In genomic region chr3:147945968-147946519, GRCh38 we compare ENCODE assay signal across 8 cellular contexts.
DNase-seq lines count a peak whose midpoint lies in the region; ATAC-seq and TF ChIP-seq lines count a peak whose summit lies in the region.

No MANE protein-coding gene starts in this region.

- 19% methylated on average over 4 of the region's 4 CpGs for WGBS in esophagus muscularis mucosa
- WGBS in lower leg skin, 2 donors: 16 to 18% methylated on average over 4 of the region's 4 CpGs

- no peak overlapping the region for H3K27ac ChIP-seq in PC-9
- no peak overlapping the region for H3K27ac ChIP-seq in esophagus muscularis mucosa (replicated peaks in 1 of 4)
- no peak overlapping the region for H3K27ac ChIP-seq in neural progenitor cell

- peak overlapping the region; percentile 34 for H3K4me3 Mint-ChIP-seq in neural progenitor cell

- no peak for TF ChIP-seq EP300 in esophagus muscularis mucosa (IDR thresholded peaks at IDR 0.05)

- H3K9me3 ChIP-seq in PC-9 (ENCODE audit: insufficient read depth, low read depth) (no peaks in the 10 kb centered on the region), esophagus muscularis mucosa (no peaks in the 10 kb centered on the region), neural progenitor cell (ENCODE audit: low read depth) (no peaks in the 10 kb centered on the region)

- intact Hi-C loops in PC-9 (cut with micrococcal nuclease; ENCODE audit: unreplicated experiment): no loop called here
- intact Hi-C loops in esophagus muscularis mucosa (cut with DNase I): no loop called here
- intact Hi-C loops in lower leg skin (cut with DNase I; ENCODE audit: low total_unique reads): no loop called here

- no peak overlapping the region for H3K27ac Mint-ChIP-seq in neural progenitor cell

- peaks cover 34% of the 10 kb centered on the region for H3K4me1 Mint-ChIP-seq in neural progenitor cell

- POLR2A ChIA-PET in PC-9 (lab: Charles Lee; ENCODE audit: unreplicated experiment): no interaction called here

- H4K20me1 ChIP-seq in PC-9 (ENCODE audit: insufficient read depth) (no peaks in the 10 kb centered on the region), neural progenitor cell (ENCODE audit: low read depth) (no peaks in the 10 kb centered on the region)

- no TSS peak for BruUV-seq in PC-9 (replicated peaks; lab: Mats Ljungman, UMichigan)

- peak; percentile 37; the same call in 1 of the 2 replicates for TF ChIP-seq CTCF in GM12875 (IDR thresholded peaks at IDR 0.05; ENCODE audit: borderline replicate concordance, insufficient read depth, low read depth, low read length)
- TF ChIP-seq CTCF in PC-9 (conservative IDR thresholded peaks at IDR 0.05): peak; percentile 52
- peak; percentile 33 to 65 (median 48) for TF ChIP-seq CTCF in esophagus muscularis mucosa (IDR thresholded peaks at IDR 0.05)
- TF ChIP-seq CTCF in neural progenitor cell (IDR thresholded peaks at IDR 0.05): peak; percentile 60
- TF ChIP-seq CTCF in lower leg skin (IDR thresholded peaks at IDR 0.05): no peak

- no peak overlapping the region for H3K9ac ChIP-seq in neural progenitor cell

- peak overlapping the region; percentile 59 for H3K4me2 ChIP-seq in PC-9
- H3K4me2 ChIP-seq in neural progenitor cell: peak overlapping the region; percentile 42

- H3K4me1 ChIP-seq in PC-9 (replicated peaks; ENCODE audit: insufficient read depth): peaks cover 11% of the 10 kb centered on the region
- peaks cover 0 to 9% (median 3%) of the 10 kb centered on the region in 4 donors for H3K4me1 ChIP-seq in esophagus muscularis mucosa
- H3K4me1 ChIP-seq in neural progenitor cell: peaks cover 28% of the 10 kb centered on the region

- H3K79me2 ChIP-seq in PC-9 (ENCODE audit: low read depth) (no peaks in the 10 kb centered on the region), neural progenitor cell (ENCODE audit: low read depth) (peaks cover 4% of the 10 kb centered on the region)

- no peaks in the 10 kb centered on the region for H3F3A ChIP-seq in PC-9 (ENCODE audit: insufficient read depth, low read depth)
- peaks cover 4% of the 10 kb centered on the region for H3F3A ChIP-seq in neural progenitor cell (ENCODE audit: low read depth)

- CTCF ChIA-PET in PC-9 (lab: Charles Lee): interaction anchor here (0.6 kb wide), 1 partner anchor 124 kb away, joined by 3 read pairs; no protein-coding TSS in a partner anchor

- DNase-seq in PC-9: peak in 1 of 2 experiments; percentile 25
- no peak for DNase-seq in esophagus muscularis mucosa (ENCODE audit: extremely low spot score)
- peak; percentile 23 for DNase-seq in neural progenitor cell (ENCODE audit: low spot score)
- no peak for DNase-seq in lower leg skin (ENCODE audit: low spot score in 2 of 2)
- DNase-seq in activated effector memory CD4-positive, alpha-beta T cell treated with Interleukin-2 at 50 U/mL for 16 hours: no peak
- no peak for DNase-seq in NCI-H774 (lab: John Stamatoyannopoulos, UW)

- H3K27me3 Mint-ChIP-seq in neural progenitor cell (ENCODE audit: insufficient read depth, low read depth): no peaks in the 10 kb centered on the region

- H2AFZ ChIP-seq in PC-9: peak overlapping the region; percentile 74
- H2AFZ ChIP-seq in neural progenitor cell (replicated peaks): peak overlapping the region; percentile 88

- peaks cover 53% of the 10 kb centered on the region for H3K36me3 Mint-ChIP-seq in neural progenitor cell

- H3K9me3 Mint-ChIP-seq in neural progenitor cell: peaks cover 28% of the 10 kb centered on the region

- H3K4me3 ChIP-seq in GM12875 (ENCODE audit: low read depth, low read length) (no peak overlapping the region), PC-9 (peak overlapping the region; percentile 30; the same call in 1 of the 2 replicates), esophagus muscularis mucosa (peak overlapping the region; percentile 36 to 42 (median 42)), neural progenitor cell (no peak overlapping the region), lower leg skin (ENCODE audit: low read depth, poor library complexity, severe bottlenecking) (no peak overlapping the region)

- no peaks in the 10 kb centered on the region for H3K9me2 ChIP-seq in PC-9 (ENCODE audit: insufficient read depth)

- H3K27me3 ChIP-seq in PC-9 (ENCODE audit: insufficient read depth, low read depth) (no peaks in the 10 kb centered on the region), esophagus muscularis mucosa (no peaks in the 10 kb centered on the region), neural progenitor cell (no peaks in the 10 kb centered on the region)

- peak; percentile 63 for ATAC-seq in HG02763 (IDR thresholded peaks at IDR 0.05; ENCODE audit: unreplicated experiment)

- H3K36me3 ChIP-seq in PC-9 (ENCODE audit: low read depth) (no peaks in the 10 kb centered on the region), esophagus muscularis mucosa (no peaks in the 10 kb centered on the region), neural progenitor cell (no peaks in the 10 kb centered on the region)

- TF ChIP-seq POLR2A in esophagus muscularis mucosa (IDR thresholded peaks at IDR 0.05; ENCODE audit: low read depth): no peak
- TF ChIP-seq POLR2A in lower leg skin (IDR thresholded peaks at IDR 0.05): no peak

Comparison
In these comparisons a context has a peak if more than half of its experiments do, and no peak if none do; other contexts are left out.
1. H3K4me3 ChIP-seq: peak in PC-9 (single experiment) and esophagus muscularis mucosa (4 of 4); none in GM12875 (single experiment), neural progenitor cell (single experiment) and lower leg skin (single experiment).
2. CTCF ChIP-seq: peak in GM12875 (single experiment), PC-9 (single experiment), esophagus muscularis mucosa (3 of 3) and neural progenitor cell (single experiment); none in lower leg skin (0 of 3).